9 cellular contexts compared by ENCODE assay signal in genomic region chr22:44587004-44587793, GRCh38.
DNase-seq lines count a peak whose midpoint lies in the region; ATAC-seq and TF ChIP-seq lines count a peak whose summit lies in the region.
"Had no signal": no experiment of that assay in that cellular context is flagged by ENCODE, and none has a peak within 500 bp of the region (broad histone marks: within the 10 kb centered on the region; RNA-seq: fewer than 3 reads in every experiment).

No MANE protein-coding gene starts in this region.

- ATAC-seq in HG03565 (IDR thresholded peaks at IDR 0.05; ENCODE audit: unreplicated experiment) (no peak), GM18519 (IDR thresholded peaks at IDR 0.05; ENCODE audit: low FRiP score, unreplicated experiment) (no peak)

- H3K4me3 ChIP-seq in kidney epithelial cell (ENCODE audit: low read depth, low read length) = no peak overlapping the region

- peaks cover 29% of the 10 kb centered on the region for H3K27me3 ChIP-seq in kidney epithelial cell (ENCODE audit: control insufficient read depth, insufficient read depth, low read length)

- TF ChIP-seq CTCF in kidney epithelial cell (IDR thresholded peaks at IDR 0.05; ENCODE audit: insufficient read depth, low read length, poor library complexity, severe bottlenecking) = no peak

- H3K36me3 ChIP-seq in kidney epithelial cell (ENCODE audit: control insufficient read depth, insufficient read depth, low read length) = no peaks in the 10 kb centered on the region

- DNase-seq in Ammon's horn (ENCODE audit: low spot score) (peak; percentile 35), M059J (ENCODE audit: low read depth) (peak; percentile 36), SW480 (ENCODE audit: low spot score) (peak; percentile 83), kidney epithelial cell (ENCODE audit: low read depth) (peak; percentile 49), NCI-H226 (no peak), globus pallidus (ENCODE audit: low spot score) (no peak)
- DNase-seq: T-cell had no signal

Comparison
In these comparisons a context has a peak if more than half of its experiments do, and no peak if none do; other contexts are left out.
1. DNase-seq: peak in Ammon's horn (single experiment), M059J (single experiment), SW480 (single experiment) and kidney epithelial cell (single experiment); none in NCI-H226 (single experiment) and globus pallidus (single experiment).